8 cellular contexts compared by ENCODE assay signal in the genomic region with DNA sequence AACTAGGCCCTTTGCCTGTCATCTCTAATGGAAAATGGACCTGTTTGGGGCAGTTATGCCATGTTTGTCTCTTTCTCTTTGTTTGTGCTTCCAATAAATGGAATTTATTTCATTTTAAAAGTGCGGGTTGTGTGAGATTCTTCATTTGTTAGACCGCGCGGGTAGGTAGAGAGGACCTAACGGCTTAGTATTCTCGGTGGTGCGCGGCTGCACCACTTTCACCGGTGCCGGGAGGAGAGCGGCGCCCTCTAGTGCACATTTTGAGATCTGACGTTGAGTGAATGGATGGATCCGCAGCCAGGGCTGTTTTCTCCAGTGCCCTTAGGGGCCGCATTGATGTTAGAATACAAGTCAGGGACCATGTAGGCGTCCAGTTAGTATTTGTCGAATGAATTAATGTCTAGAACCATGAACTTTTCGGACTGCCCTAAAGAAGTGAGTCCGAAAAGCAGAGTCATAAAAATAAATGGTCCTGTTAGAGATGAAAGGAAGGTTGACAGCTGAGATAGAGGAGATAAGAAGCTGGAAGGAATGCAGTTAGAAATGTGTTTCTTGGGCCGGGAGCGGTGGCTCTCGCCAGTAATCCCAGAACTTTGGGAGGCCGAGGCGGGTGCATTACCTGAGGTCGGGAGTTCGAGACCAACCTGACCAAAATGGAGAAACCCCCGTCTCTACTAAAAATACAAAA. TPM values are rescaled to one million over a fixed set of nuclear protein-coding genes. Genes with fewer than 3 reads are reported as not detected.
DNase-seq lines count a peak whose midpoint lies in the region; ATAC-seq, FAIRE-seq and TF ChIP-seq lines count a peak whose summit lies in the region.

No MANE protein-coding gene starts in this region.

- no peak for TF ChIP-seq POLR2A in NB4 (IDR thresholded peaks at IDR 0.05; ENCODE audit: extremely low read depth, insufficient read length)

- FAIRE-seq in urothelium cell line (lab: Jason Lieb, UNC): no peak

- TF ChIP-seq CTCF in GM12872 (IDR thresholded peaks at IDR 0.05; ENCODE audit: insufficient read depth, low read depth, low read length) (peak; percentile 81), NB4 (IDR thresholded peaks at IDR 0.05; ENCODE audit: low read depth, low read length) (peak; percentile 83)

- peak; percentile 90 for DNase-seq in NB4 (ENCODE audit: low read depth)
- peak; percentile 79 for DNase-seq in SK-N-DZ (ENCODE audit: low spot score)
- peak; percentile 82 for DNase-seq in activated gamma-delta T cell treated with anti-CD3 and anti-CD28 coated beads, Interleukin-2, amount 50 U/mL, for 16 hours (ENCODE audit: low read depth)
- DNase-seq in globus pallidus (ENCODE audit: low spot score): peak; percentile 79
- peak in 9 of 10 donors; percentile 55 to 95 (median 82) for DNase-seq in posterior cingulate gyrus
- peak; percentile 38 for DNase-seq in urothelium cell line (ENCODE audit: low spot score)

- intact Hi-C loops in posterior cingulate gyrus (cut with DNase I): loop anchor here (5.0 kb wide), 1 partner anchor 64 kb away; no protein-coding TSS in a partner anchor

- peak; percentile 92 for ATAC-seq in HG02588 (IDR thresholded peaks at IDR 0.05; ENCODE audit: unreplicated experiment)

- H3K4me3 ChIP-seq in NB4 (ENCODE audit: low read depth, low read length): peak overlapping the region; percentile 16

RNA-seq across cellular contexts. Expression of a gene that starts 29.3 kb away (rescaled TPM):
- polyA plus RNA-seq in SK-N-DZ (2014; cell fraction: cytosol; rRNA removed): 0.03 TPM in 1 of 2 replicates, not detected in the other
- not detected in 2 replicates for polyA plus RNA-seq in SK-N-DZ (2014; cell fraction: nucleus; rRNA removed)

RNA-seq across cellular contexts. Expression of a gene that starts 42.0 kb away (rescaled TPM):
- 16.4 and 25.1 TPM in 2 replicates for polyA plus RNA-seq in SK-N-DZ (2014; cell fraction: cytosol; rRNA removed)
- polyA plus RNA-seq in SK-N-DZ (2014; cell fraction: nucleus; rRNA removed): 18.4 and 21.0 TPM in 2 replicates

RNA-seq across cellular contexts. Expression of a gene that starts 52.5 kb away (rescaled TPM):
- 153 and 165 TPM in 2 replicates for polyA plus RNA-seq in SK-N-DZ (2014; cell fraction: cytosol; rRNA removed)
- 147 and 176 TPM in 2 replicates for polyA plus RNA-seq in SK-N-DZ (2014; cell fraction: nucleus; rRNA removed)

Comparison
In these comparisons a context has a peak if more than half of its experiments do, and no peak if none do; other contexts are left out.
1. Peak in every context shown above with its lines: DNase-seq, ATAC-seq and H3K4me3 ChIP-seq.
2. DNase-seq: peak in every context shown above with its lines; median percentile 90 in NB4; 82 in activated gamma-delta T cell treated with anti-CD3 and anti-CD28 coated beads, Interleukin-2, amount 50 U/mL, for 16 hours; 82 in posterior cingulate gyrus; 79 in SK-N-DZ; 79 in globus pallidus; 38 in urothelium cell line.